In genomic region chr7:20270371-20270770, GRCh38 we compare ENCODE assay signal across 19 cellular contexts. TPM values are rescaled to one million over a fixed set of nuclear protein-coding genes. Genes with fewer than 3 reads are reported as not detected.
DNase-seq lines count a peak whose midpoint lies in the region; ATAC-seq and TF ChIP-seq lines count a peak whose summit lies in the region.
"Had no signal": no experiment of that assay in that cellular context is flagged by ENCODE, and none has a peak within 500 bp of the region (broad histone marks: within the 10 kb centered on the region; RNA-seq: fewer than 3 reads in every experiment).

No MANE protein-coding gene starts in this region.

- no peaks in the 10 kb centered on the region for H3K36me3 ChIP-seq in ascending aorta
- no peaks in the 10 kb centered on the region for H3K36me3 ChIP-seq in right atrium auricular region
- H3K36me3 ChIP-seq in mesendoderm (ENCODE audit: control insufficient read depth, insufficient read depth, low read length), result no peaks in the 10 kb centered on the region

- no peak overlapping the region for H4K5ac ChIP-seq in mesendoderm (ENCODE audit: low read length)

- no peak overlapping the region for H2BK15ac ChIP-seq in mesendoderm (replicated peaks; ENCODE audit: low read depth)

- no peaks in the 10 kb centered on the region for H3K9me3 ChIP-seq in ascending aorta
- H3K9me3 ChIP-seq in right atrium auricular region, result no peaks in the 10 kb centered on the region
- H3K9me3 ChIP-seq: Caco-2 had no signal

- H3K18ac ChIP-seq in mesendoderm (ENCODE audit: low read length), result no peak overlapping the region

- no peak overlapping the region for H3K4me3 Mint-ChIP-seq in type B pancreatic cell
- H3K4me3 Mint-ChIP-seq: B cell, T-helper 17 cell had no signal

- H4K8ac ChIP-seq in mesendoderm (ENCODE audit: low read depth, low read length), result no peak overlapping the region

- H3K9ac ChIP-seq in mesendoderm (ENCODE audit: low read length), result no peak overlapping the region

- intact Hi-C loops in ascending aorta (cut with DNase I) (no loop called here), left colon (cut with DNase I, micrococcal nuclease) (no loop called here)

- H3K23ac ChIP-seq in mesendoderm (ENCODE audit: low read length), result no peak overlapping the region

- H3K9me3 Mint-ChIP-seq in type B pancreatic cell, result no peaks in the 10 kb centered on the region

- no peaks in the 10 kb centered on the region for H3K4me1 Mint-ChIP-seq in type B pancreatic cell (ENCODE audit: unreplicated experiment)
- H3K4me1 Mint-ChIP-seq: CD4-positive, CD25-positive, alpha-beta regulatory T cell; T-helper 17 cell had no signal

- DNase-seq in ascending aorta (ENCODE audit: low spot score in 2 of 2) (no peak), right atrium auricular region (ENCODE audit: low spot score) (no peak), mesendoderm (no peak), left colon (no peak), type B pancreatic cell (ENCODE audit: extremely low spot score, unreplicated experiment) (no peak)
- DNase-seq: Caco-2; CD4-positive, CD25-positive, alpha-beta regulatory T cell; DMS153; GOT3; Karpas-422; NCI-H1105; NCI-H187; NCI-H446; SIG-M5; T-helper 17 cell had no signal

- H3K27ac ChIP-seq in ascending aorta, result peak overlapping the region; percentile 16 to 51
- peak overlapping the region; percentile 10 to 51 for H3K27ac ChIP-seq in right atrium auricular region
- H3K27ac ChIP-seq in mesendoderm (ENCODE audit: low read depth, low read length), result no peak overlapping the region

- no CpG with 5 or more reads among the region's 2 CpGs for WGBS in mesendoderm (ENCODE audit: extremely low coverage, insufficient coverage, low lambda C conversion rate)

- ATAC-seq in GM21528 (IDR thresholded peaks at IDR 0.05; ENCODE audit: low FRiP score, unreplicated experiment), result peak; percentile 8
- peak; percentile 6 for ATAC-seq in HG03095 (IDR thresholded peaks at IDR 0.05; ENCODE audit: unreplicated experiment)
- no peak for ATAC-seq in left colon
- ATAC-seq: HepG2, T-helper 17 cell had no signal

- no peaks in the 10 kb centered on the region for H3K79me1 ChIP-seq in mesendoderm (ENCODE audit: low read length)

- H3K27ac Mint-ChIP-seq in type B pancreatic cell, result no peak overlapping the region
- H3K27ac Mint-ChIP-seq: B cell, T-helper 17 cell had no signal

- no peak overlapping the region for H2BK120ac ChIP-seq in mesendoderm (ENCODE audit: low read depth, low read length)

- no peaks in the 10 kb centered on the region for H3K4me1 ChIP-seq in ascending aorta
- H3K4me1 ChIP-seq in right atrium auricular region, result no peaks in the 10 kb centered on the region
- no peaks in the 10 kb centered on the region for H3K4me1 ChIP-seq in mesendoderm (ENCODE audit: control insufficient read depth, low read depth, low read length)

- H3K27me3 ChIP-seq in ascending aorta, result no peaks in the 10 kb centered on the region
- no peaks in the 10 kb centered on the region for H3K27me3 ChIP-seq in right atrium auricular region
- no peaks in the 10 kb centered on the region for H3K27me3 ChIP-seq in mesendoderm (ENCODE audit: insufficient read depth, low read length, poor library complexity)

- H2BK5ac ChIP-seq in mesendoderm (ENCODE audit: low read length), result no peak overlapping the region

- no peak overlapping the region for H3K4me2 ChIP-seq in mesendoderm (ENCODE audit: low read length)

- no peaks in the 10 kb centered on the region for H3K79me2 ChIP-seq in mesendoderm (ENCODE audit: control insufficient read depth, insufficient read depth, low read length)

- H3K27me3 Mint-ChIP-seq in type B pancreatic cell, result no peaks in the 10 kb centered on the region
- H3K27me3 Mint-ChIP-seq: B cell; CD4-positive, CD25-positive, alpha-beta regulatory T cell; T-helper 17 cell had no signal

- no peaks in the 10 kb centered on the region for H3K36me3 Mint-ChIP-seq in type B pancreatic cell
- H3K36me3 Mint-ChIP-seq: CD4-positive, CD25-positive, alpha-beta regulatory T cell had no signal

- H3K4ac ChIP-seq in mesendoderm (ENCODE audit: low read depth, low read length), result no peak overlapping the region

- H2AK5ac ChIP-seq in mesendoderm (ENCODE audit: low read length), result no peak overlapping the region

- no peak overlapping the region for H3K56ac ChIP-seq in mesendoderm (ENCODE audit: low read length)

- TF ChIP-seq CTCF in ascending aorta (IDR thresholded peaks at IDR 0.05) (no peak), right atrium auricular region (IDR thresholded peaks at IDR 0.05) (no peak), type B pancreatic cell (conservative IDR thresholded peaks at IDR 0.05) (no peak)

- H3K4me3 ChIP-seq in ascending aorta (no peak overlapping the region), right atrium auricular region (no peak overlapping the region), mesendoderm (ENCODE audit: low read length) (no peak overlapping the region)

RNA-seq across cellular contexts. Expression of gene MACC1, which starts 53.2 kb away (rescaled TPM):
- total RNA-seq in ascending aorta (not detected), right atrium auricular region (under 1 TPM in 1 of 2 donors, not detected in 1; 0.26 TPM), left colon (1 to 10 TPM; 8.9 to 9.7 TPM), type B pancreatic cell (ENCODE audit: low replicate concordance) (14.8 and 27.8 TPM in 2 replicates)
- polyA plus RNA-seq in mesendoderm (2013, experiment 1 of 2), result 3.8 TPM
- polyA plus RNA-seq in mesendoderm (2013, experiment 2 of 2), result 4.1 TPM
- polyA plus RNA-seq: HepG2 had no signal
